ENCODE assay signal across 23 cellular contexts in genomic region chr4:12445711-12446110, GRCh38.
"Had no signal": no experiment of that assay in that cellular context is flagged by ENCODE, and none has a peak within 500 bp of the region (broad histone marks: within the 10 kb centered on the region; RNA-seq: fewer than 3 reads in every experiment).

No MANE protein-coding gene starts in this region.

- H3K4me1 Mint-ChIP-seq: T-helper 17 cell had no signal

- H3K4me3 Mint-ChIP-seq: activated CD8-positive, alpha-beta T cell treated with anti-CD3 and anti-CD28 coated beads, Interleukin-2, amount 10 ng/mL, durations not matched to agents 7 days and 5 days; T-helper 17 cell; WTC11 had no signal

- H3K27me3 Mint-ChIP-seq: T-helper 17 cell had no signal

- FAIRE-seq: K562, RCC 7860 had no signal

- H3K4me3 ChIP-seq: K562, SJSA1 had no signal

- H3K4me1 ChIP-seq: SJSA1 had no signal

- H3K27ac Mint-ChIP-seq: activated CD8-positive, alpha-beta T cell treated with anti-CD3 and anti-CD28 coated beads, Interleukin-2, amount 10 ng/mL, durations not matched to agents 7 days and 5 days; T-helper 17 cell; WTC11 had no signal

- DNase-seq: activated CD4-positive, alpha-beta T cell treated with anti-CD3 and anti-CD28 coated beads for 48 hours; activated CD4-positive, alpha-beta T cell treated with anti-CD3 and anti-CD28 coated beads, Interleukin-2, amount 50 U/mL, for 4 hours; activated CD4-positive, CD25-positive, alpha-beta regulatory T cell treated with anti-CD3 and anti-CD28 coated beads, Interleukin-2, amount 50 U/mL, for 72 hours; activated CD8-positive, alpha-beta memory T cell treated with anti-CD3 and anti-CD28 coated beads, Interleukin-2, amount 50 U/mL, for 48 hours; activated CD8-positive, alpha-beta T cell treated with anti-CD3 and anti-CD28 coated beads, Interleukin-2, amount 10 ng/mL, durations not matched to agents 7 days and 5 days; activated naive CD4-positive, alpha-beta T cell treated with anti-CD3 and anti-CD28 coated beads, Interleukin-2, amount 50 U/mL, for 16 hours; activated T-cell treated with anti-CD3 and anti-CD28 coated beads, Interleukin-2, amount 50 U/mL, for 1 hour; aorta; Karpas-422; NCI-H1105 treated with DMSO at 0.1 percent for 48 hours; NCI-H146; NCI-H187 treated with DMSO at 0.1 percent for 48 hours; NCI-H2081 treated with DMSO at 0.1 percent for 48 hours; NCI-H446; NCI-H524; PC-3; SHP77; T-helper 17 cell; T-helper 9 cell had no signal

- H3K27me3 ChIP-seq: SJSA1 had no signal

- ATAC-seq: activated CD8-positive, alpha-beta T cell treated with anti-CD3 and anti-CD28 coated beads, Interleukin-2, amount 10 ng/mL, durations not matched to agents 7 days and 5 days; K562; PC-3; T-helper 17 cell; WTC11 had no signal

- H3K27ac ChIP-seq: SJSA1 had no signal
